11 cellular contexts compared by ENCODE assay signal in genomic region chr11:72779495-72780128, GRCh38. TPM values are rescaled to one million over a fixed set of nuclear protein-coding genes. Genes with fewer than 3 reads are reported as not detected.
DNase-seq lines count a peak whose midpoint lies in the region; FAIRE-seq and TF ChIP-seq lines count a peak whose summit lies in the region.
"Had no signal": no experiment of that assay in that cellular context is flagged by ENCODE, and none has a peak within 500 bp of the region (broad histone marks: within the 10 kb centered on the region; RNA-seq: fewer than 3 reads in every experiment).

No MANE protein-coding gene starts in this region.

- H3K9me3 ChIP-seq in CD8-positive, alpha-beta memory T cell (ENCODE audit: low read length): no peaks in the 10 kb centered on the region
- H3K9me3 ChIP-seq in Peyer's patch: no peaks in the 10 kb centered on the region
- no peaks in the 10 kb centered on the region for H3K9me3 ChIP-seq in endodermal cell (ENCODE audit: control insufficient read depth, low read length)
- no peaks in the 10 kb centered on the region for H3K9me3 ChIP-seq in osteoblast (ENCODE audit: low read depth, low read length)
- H3K9me3 ChIP-seq: right atrium auricular region had no signal

- H3K4me1 Mint-ChIP-seq in CD8-positive, alpha-beta memory T cell: peaks cover 34 to 56% (median 39%) of the 10 kb centered on the region in 3 donors
- peaks cover 11% of the 10 kb centered on the region for H3K4me1 Mint-ChIP-seq in endodermal cell

- FAIRE-seq in frontal cortex (lab: Jason Lieb, UNC) (no peak), H54 (lab: Jason Lieb, UNC) (no peak)

- CTCF ChIA-PET in CD8-positive, alpha-beta memory T cell (lab: Charles Lee): interaction anchor here (0.8 to 1.4 kb wide), 2 partner anchors 13 to 54 kb away, joined by 3 read pairs; no protein-coding TSS in a partner anchor

- H3K4me3 Mint-ChIP-seq in CD8-positive, alpha-beta memory T cell: peak overlapping the region; percentile 42 to 87 (median 77)
- H3K4me3 Mint-ChIP-seq in endodermal cell: peak overlapping the region; percentile 65

- no peaks in the 10 kb centered on the region for H3K9me3 Mint-ChIP-seq in CD8-positive, alpha-beta memory T cell
- no peaks in the 10 kb centered on the region for H3K9me3 Mint-ChIP-seq in endodermal cell

- no peak overlapping the region for H2AFZ ChIP-seq in osteoblast (ENCODE audit: low read length)

- H3K27me3 ChIP-seq in CD8-positive, alpha-beta memory T cell (ENCODE audit: insufficient read depth, low read length, poor library complexity, severe bottlenecking): no peaks in the 10 kb centered on the region
- no peaks in the 10 kb centered on the region for H3K27me3 ChIP-seq in Peyer's patch
- peaks cover 14% of the 10 kb centered on the region for H3K27me3 ChIP-seq in endodermal cell (ENCODE audit: control insufficient read depth, insufficient read depth, low read length, poor library complexity, severe bottlenecking)
- peaks cover 13% of the 10 kb centered on the region for H3K27me3 ChIP-seq in osteoblast (ENCODE audit: insufficient read depth, low read length)
- H3K27me3 ChIP-seq: right atrium auricular region had no signal

- no peak for TF ChIP-seq CTCF in Peyer's patch (IDR thresholded peaks at IDR 0.05)
- no peak for TF ChIP-seq CTCF in endodermal cell (conservative IDR thresholded peaks at IDR 0.05)
- no peak for TF ChIP-seq CTCF in osteoblast (IDR thresholded peaks at IDR 0.05; ENCODE audit: extremely low read depth, low read depth, low read length)
- TF ChIP-seq CTCF in GM10266 (IDR thresholded peaks at IDR 0.05; ENCODE audit: control insufficient read depth, insufficient read depth, low read depth, missing control alignments): no peak

- WGBS in endodermal cell (ENCODE audit: insufficient coverage in 1 of 2, insufficient read length in 1 of 2), 2 experiments: 89 to 90% methylated on average over 3 to 4 of the region's 4 CpGs

- no peaks in the 10 kb centered on the region for H3K36me3 Mint-ChIP-seq in CD8-positive, alpha-beta memory T cell
- H3K36me3 Mint-ChIP-seq in endodermal cell (ENCODE audit: low read depth): peaks cover 5% of the 10 kb centered on the region

- peak overlapping the region; percentile 7 for H3K27ac ChIP-seq in CD8-positive, alpha-beta memory T cell (ENCODE audit: low read depth, low read length)
- H3K27ac ChIP-seq in Peyer's patch (peak overlapping the region in 3 of 4 donors; percentile 78 to 89 (median 81)), endodermal cell (ENCODE audit: low read depth, low read length) (no peak overlapping the region), osteoblast (ENCODE audit: low read depth, low read length) (no peak overlapping the region)

- H3K4me3 ChIP-seq in CD8-positive, alpha-beta memory T cell (ENCODE audit: low read length): no peak overlapping the region
- H3K4me3 ChIP-seq in Peyer's patch (peak overlapping the region in 2 of 4 donors; percentile 82 to 84), endodermal cell (ENCODE audit: low read length) (no peak overlapping the region), osteoblast (ENCODE audit: insufficient read depth, low read length) (no peak overlapping the region)

- DNase-seq in CD8-positive, alpha-beta memory T cell: no peak
- DNase-seq in Peyer's patch (no peak), endodermal cell (no peak), osteoblast (ENCODE audit: insufficient read length, low spot score, missing footprints) (peak; percentile 81), frontal cortex (ENCODE audit: low spot score in 2 of 2) (no peak), H54 (ENCODE audit: insufficient read length, low spot score) (no peak), ureter (ENCODE audit: low spot score) (no peak), GM10266 (ENCODE audit: extremely low spot score) (no peak)
- DNase-seq: effector CD8-positive, alpha-beta T cell; KBM-7 had no signal

- TF ChIP-seq POLR2A in Peyer's patch (IDR thresholded peaks at IDR 0.05) (no peak), H54 (IDR thresholded peaks at IDR 0.05; ENCODE audit: low read depth, low read length) (no peak)

- no peak overlapping the region for H3K4me2 ChIP-seq in osteoblast (ENCODE audit: insufficient read depth, low read length)

- peaks cover 0 to 1% of the 10 kb centered on the region in 2 donors for H3K27me3 Mint-ChIP-seq in CD8-positive, alpha-beta memory T cell
- H3K27me3 Mint-ChIP-seq in endodermal cell (ENCODE audit: insufficient read depth): peaks cover 7% of the 10 kb centered on the region

- H3K79me2 ChIP-seq in osteoblast (ENCODE audit: insufficient read depth, low read length): no peaks in the 10 kb centered on the region

- no peaks in the 10 kb centered on the region for H3K36me3 ChIP-seq in CD8-positive, alpha-beta memory T cell (ENCODE audit: insufficient read depth, low read length)
- H3K36me3 ChIP-seq in Peyer's patch: no peaks in the 10 kb centered on the region
- H3K36me3 ChIP-seq in endodermal cell (ENCODE audit: control insufficient read depth, insufficient read depth, low read length): no peaks in the 10 kb centered on the region
- no peaks in the 10 kb centered on the region for H3K36me3 ChIP-seq in osteoblast (ENCODE audit: insufficient read depth, low read length)
- H3K36me3 ChIP-seq: right atrium auricular region had no signal

- H3K9ac ChIP-seq in endodermal cell (ENCODE audit: extremely low read depth, low read length, poor library complexity, severe bottlenecking): no peak overlapping the region

- peak overlapping the region in 6 of 8 donors; percentile 14 to 89 (median 50) for H3K27ac Mint-ChIP-seq in CD8-positive, alpha-beta memory T cell
- no peak overlapping the region for H3K27ac Mint-ChIP-seq in endodermal cell

- POLR2A ChIA-PET in CD8-positive, alpha-beta memory T cell (lab: Charles Lee): no interaction called here

- peaks cover 21% of the 10 kb centered on the region for H3K4me1 ChIP-seq in CD8-positive, alpha-beta memory T cell (ENCODE audit: insufficient read depth, low read length)
- peaks cover 2 to 64% (median 25%) of the 10 kb centered on the region in 4 donors for H3K4me1 ChIP-seq in Peyer's patch
- H3K4me1 ChIP-seq in endodermal cell (ENCODE audit: control insufficient read depth, insufficient read depth, low read length): peaks cover 4% of the 10 kb centered on the region
- peaks cover 3% of the 10 kb centered on the region for H3K4me1 ChIP-seq in osteoblast (ENCODE audit: insufficient read depth, low read length)

- no peaks in the 10 kb centered on the region for H4K20me1 ChIP-seq in osteoblast (ENCODE audit: insufficient read depth, low read length)

RNA-seq across cellular contexts. Expression of gene STARD10, which starts 14.2 kb away (rescaled TPM):
- 10 to 100 TPM; 13.8 to 15.9 TPM for total RNA-seq in CD8-positive, alpha-beta memory T cell
- polyA plus RNA-seq in CD8-positive, alpha-beta memory T cell: 21.8 TPM
- 100 to 1,000 TPM; 118 to 187 (median 168) TPM for total RNA-seq in Peyer's patch
- total RNA-seq in endodermal cell: 10 to 100 TPM; 32.2 to 33.3 TPM
- 23.2 TPM for polyA plus RNA-seq in endodermal cell (2013, experiment 1 of 2)
- 21.0 TPM for polyA plus RNA-seq in endodermal cell (2013, experiment 2 of 2)
- 25.3 and 25.7 TPM in 2 replicates for total RNA-seq in osteoblast
- 37.9 TPM for total RNA-seq in frontal cortex
- 66.7 TPM for total RNA-seq in ureter

RNA-seq across cellular contexts. Expression of gene ARAP1, which starts 27.4 kb away (rescaled TPM):
- total RNA-seq in CD8-positive, alpha-beta memory T cell: 10 to 100 TPM; 61.2 to 64.0 TPM
- polyA plus RNA-seq in CD8-positive, alpha-beta memory T cell: 39.8 TPM
- total RNA-seq in Peyer's patch: 100 to 1,000 TPM; 122 to 285 (median 145) TPM
- 10 to 100 TPM; 74.4 to 88.3 TPM for total RNA-seq in endodermal cell
- polyA plus RNA-seq in endodermal cell (2013, experiment 1 of 2): 33.5 TPM
- 27.9 TPM for polyA plus RNA-seq in endodermal cell (2013, experiment 2 of 2)
- total RNA-seq in osteoblast: 91.6 and 95.2 TPM in 2 replicates
- total RNA-seq in frontal cortex: 20.0 TPM
- total RNA-seq in ureter: 86.2 TPM

RNA-seq across cellular contexts. Expression of gene ATG16L2, which starts 34.6 kb away (rescaled TPM):
- 10 to 100 TPM; 50.3 to 53.2 TPM for total RNA-seq in CD8-positive, alpha-beta memory T cell
- 18.8 TPM for polyA plus RNA-seq in CD8-positive, alpha-beta memory T cell
- total RNA-seq in Peyer's patch (100 to 1,000 TPM in 1 of 4 donors, 10 to 100 TPM in 3; 39.9 to 226 (median 65.0) TPM), endodermal cell (10 to 100 TPM; 32.2 to 34.2 TPM), osteoblast (11.9 and 12.4 TPM in 2 replicates), frontal cortex (2.9 TPM), ureter (39.7 TPM)
- polyA plus RNA-seq in endodermal cell (2013, experiment 1 of 2): 21.4 TPM
- 15.2 TPM for polyA plus RNA-seq in endodermal cell (2013, experiment 2 of 2)

Comparison
In these comparisons a context has a peak if more than half of its experiments do, and no peak if none do; other contexts are left out.
1. H3K27ac ChIP-seq: peak in CD8-positive, alpha-beta memory T cell (single experiment) and Peyer's patch (3 of 4); none in endodermal cell (single experiment) and osteoblast (single experiment).